ENCODE assay signal across 8 cellular contexts in the genomic region with DNA sequence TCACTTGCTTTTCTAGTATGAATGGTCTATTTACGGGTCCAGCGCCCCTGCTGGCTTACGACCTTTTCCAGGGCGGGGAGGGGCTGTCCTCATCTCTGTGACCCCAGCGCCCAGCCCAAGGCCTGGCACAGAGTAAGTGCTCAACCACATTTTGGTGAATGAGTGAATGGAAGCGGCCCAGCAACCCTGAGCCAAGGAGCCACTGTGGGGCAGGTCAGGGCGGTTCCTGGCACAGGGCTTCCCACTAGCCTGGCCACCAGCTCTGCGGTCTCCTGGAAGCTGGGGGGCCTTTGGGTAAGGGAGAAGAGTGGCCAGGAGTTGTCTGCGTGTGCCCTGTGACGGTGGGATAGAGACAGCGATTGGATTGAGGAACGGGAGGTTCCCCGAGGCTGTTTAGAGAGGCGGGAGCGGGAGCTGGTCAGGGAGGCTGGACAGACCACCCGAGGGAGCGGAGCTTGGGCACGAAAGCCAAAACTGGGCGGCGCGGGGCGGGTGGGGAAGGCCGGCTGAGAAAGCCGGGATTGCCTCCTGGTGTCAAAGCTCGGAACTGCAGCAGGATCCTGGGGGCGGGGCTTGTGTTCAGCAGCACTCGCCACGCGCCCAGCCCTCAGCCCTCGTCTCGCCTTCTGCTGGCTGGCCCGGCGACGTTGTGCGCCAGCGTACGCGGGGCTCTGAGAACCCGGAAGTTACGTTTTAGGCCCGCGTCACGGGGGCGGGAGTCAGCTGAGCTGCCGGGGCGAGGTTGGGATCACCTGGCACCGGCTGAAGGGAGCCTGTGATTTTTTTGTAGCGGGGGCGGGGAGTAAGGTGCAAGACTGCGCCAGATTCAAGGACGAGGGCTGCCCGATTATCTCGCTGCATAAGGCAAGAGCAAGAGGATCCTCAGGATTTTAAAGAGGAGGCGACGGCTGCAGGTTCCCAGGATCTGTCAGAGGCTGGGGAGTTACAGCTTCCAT. TPM values are rescaled to one million over a fixed set of nuclear protein-coding genes. Genes with fewer than 3 reads are reported as not detected.
DNase-seq lines count a peak whose midpoint lies in the region; ATAC-seq and TF ChIP-seq lines count a peak whose summit lies in the region.

A gene with protein sequence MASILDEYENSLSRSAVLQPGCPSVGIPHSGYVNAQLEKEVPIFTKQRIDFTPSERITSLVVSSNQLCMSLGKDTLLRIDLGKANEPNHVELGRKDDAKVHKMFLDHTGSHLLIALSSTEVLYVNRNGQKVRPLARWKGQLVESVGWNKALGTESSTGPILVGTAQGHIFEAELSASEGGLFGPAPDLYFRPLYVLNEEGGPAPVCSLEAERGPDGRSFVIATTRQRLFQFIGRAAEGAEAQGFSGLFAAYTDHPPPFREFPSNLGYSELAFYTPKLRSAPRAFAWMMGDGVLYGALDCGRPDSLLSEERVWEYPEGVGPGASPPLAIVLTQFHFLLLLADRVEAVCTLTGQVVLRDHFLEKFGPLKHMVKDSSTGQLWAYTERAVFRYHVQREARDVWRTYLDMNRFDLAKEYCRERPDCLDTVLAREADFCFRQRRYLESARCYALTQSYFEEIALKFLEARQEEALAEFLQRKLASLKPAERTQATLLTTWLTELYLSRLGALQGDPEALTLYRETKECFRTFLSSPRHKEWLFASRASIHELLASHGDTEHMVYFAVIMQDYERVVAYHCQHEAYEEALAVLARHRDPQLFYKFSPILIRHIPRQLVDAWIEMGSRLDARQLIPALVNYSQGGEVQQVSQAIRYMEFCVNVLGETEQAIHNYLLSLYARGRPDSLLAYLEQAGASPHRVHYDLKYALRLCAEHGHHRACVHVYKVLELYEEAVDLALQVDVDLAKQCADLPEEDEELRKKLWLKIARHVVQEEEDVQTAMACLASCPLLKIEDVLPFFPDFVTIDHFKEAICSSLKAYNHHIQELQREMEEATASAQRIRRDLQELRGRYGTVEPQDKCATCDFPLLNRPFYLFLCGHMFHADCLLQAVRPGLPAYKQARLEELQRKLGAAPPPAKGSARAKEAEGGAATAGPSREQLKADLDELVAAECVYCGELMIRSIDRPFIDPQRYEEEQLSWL (plus strand): TSS at position 718 of the 956 bp plus-strand sequence. CDS start 319 bp downstream, outside the sequence.

- peak; percentile 90 for ATAC-seq in GM19324 (IDR thresholded peaks at IDR 0.05; ENCODE audit: low FRiP score, unreplicated experiment)
- peak; percentile 74 for ATAC-seq in HG03469 (IDR thresholded peaks at IDR 0.05; ENCODE audit: unreplicated experiment)

- peak; percentile 99 for TF ChIP-seq CTCF in colonic mucosa (IDR thresholded peaks at IDR 0.05)

- H3K9me3 ChIP-seq in colonic mucosa: no peaks in the 10 kb centered on the region

- H3K36me3 ChIP-seq in colonic mucosa: no peaks in the 10 kb centered on the region

- H3K4me1 ChIP-seq in colonic mucosa: peaks cover 9% of the 10 kb centered on the region

- DNase-seq in C1 segment of cervical spinal cord (lab: John Stamatoyannopoulos, UW) (peak; percentile 79 to 99 (median 97)), NCI-H526 (lab: John Stamatoyannopoulos, UW) (peak; percentile 85 to 98), colonic mucosa (peak; percentile 99), left kidney (ENCODE audit: low read depth, low spot score) (peak; percentile 99)
- DNase-seq in activated CD4-positive, alpha-beta T cell treated with anti-CD3 and anti-CD28 coated beads for 48 hours: peak; percentile 99
- peak; percentile 100 for DNase-seq in stimulated activated CD4-positive, alpha-beta T cell treated with anti-CD3 and anti-CD28 coated beads, Interleukin-2, amount 100 ng/mL, for 24 hours

- peak within 1 kb of the TSS; percentile 70 for H3K4me3 ChIP-seq in colonic mucosa

- H3K9ac ChIP-seq in colonic mucosa (ENCODE audit: low read depth in 2 of 2, low read length in 2 of 2): peak within 1 kb of the TSS; percentile 86 to 93

- intact Hi-C loops in colonic mucosa (cut with DNase I): loop anchor here (5.0 to 10.0 kb wide), 3 partner anchors 37 to 199 kb away; a partner anchor contains a TSS

- H3K27ac ChIP-seq in colonic mucosa: peak within 1 kb of the TSS; percentile 82

- H3K27me3 ChIP-seq in colonic mucosa: no peaks in the 10 kb centered on the region

RNA-seq across cellular contexts. Expression of the gene that starts here (rescaled TPM):
- total RNA-seq in colonic mucosa: 10 to 100 TPM; 18.3 to 19.2 TPM

Comparison
In these comparisons a context has a peak if more than half of its experiments do, and no peak if none do; other contexts are left out.
1. Peak in every context shown above with its lines: DNase-seq, ATAC-seq, H3K4me3 ChIP-seq and H3K27ac ChIP-seq.